ENCODE assay signal across 23 cellular contexts in genomic region chr6:167298166-167298565, GRCh38. TPM values are rescaled to one million over a fixed set of nuclear protein-coding genes. Genes with fewer than 3 reads are reported as not detected.
"Had no signal": no experiment of that assay in that cellular context is flagged by ENCODE, and none has a peak within 500 bp of the region (broad histone marks: within the 10 kb centered on the region; RNA-seq: fewer than 3 reads in every experiment).

No MANE protein-coding gene starts in this region.

- H3K27ac Mint-ChIP-seq: activated CD4-positive, alpha-beta T cell treated with anti-CD3 and anti-CD28 coated beads, Interleukin-2, amount 10 ng/mL, durations not matched to agents 24 days and 14 days; activated CD8-positive, alpha-beta T cell treated with anti-CD3 and anti-CD28 coated beads, Interleukin-2, amount 10 ng/mL, durations not matched to agents 7 days and 5 days; activated naive CD4-positive, alpha-beta T cell treated with anti-CD3 and anti-CD28 coated beads for 36 hours; activated T-cell treated with anti-CD3 and anti-CD28 coated beads, Interleukin-2, amount 50 U/mL, for 24 hours; naive thymus-derived CD8-positive, alpha-beta T cell; stimulated activated naive CD8-positive, alpha-beta T cell treated with anti-CD3 and anti-CD28 coated beads, Interleukin-15, amount 100 ng/mL, for 72 hours had no signal

- H3K27me3 ChIP-seq: breast epithelium, foreskin keratinocyte, hepatocyte, transverse colon, uterus had no signal

- H3K9me3 Mint-ChIP-seq: activated CD4-positive, alpha-beta T cell treated with anti-CD3 and anti-CD28 coated beads, Interleukin-2, amount 10 ng/mL, durations not matched to agents 24 days and 14 days; activated naive CD4-positive, alpha-beta T cell treated with anti-CD3 and anti-CD28 coated beads for 36 hours; activated T-cell treated with anti-CD3 and anti-CD28 coated beads, Interleukin-2, amount 50 U/mL, for 24 hours; naive thymus-derived CD8-positive, alpha-beta T cell; stimulated activated naive CD8-positive, alpha-beta T cell treated with anti-CD3 and anti-CD28 coated beads, Interleukin-15, amount 100 ng/mL, for 72 hours had no signal

- ATAC-seq: activated CD8-positive, alpha-beta T cell treated with anti-CD3 and anti-CD28 coated beads, Interleukin-2, amount 10 ng/mL, durations not matched to agents 7 days and 5 days; foreskin keratinocyte; naive thymus-derived CD8-positive, alpha-beta T cell; psoas muscle; right cardiac atrium; stimulated activated naive CD8-positive, alpha-beta T cell treated with anti-CD3 and anti-CD28 coated beads, Interleukin-15, amount 100 ng/mL, for 72 hours had no signal

- H3K79me2 ChIP-seq: hepatocyte had no signal

- H3K36me3 ChIP-seq: breast epithelium, suprapubic skin, transverse colon, uterus had no signal

- H3K4me2 ChIP-seq: hepatocyte had no signal

- H3K4me3 ChIP-seq: breast epithelium, coronary artery, hepatocyte, psoas muscle, suprapubic skin, transverse colon, uterus had no signal

- H3K27me3 Mint-ChIP-seq: activated CD4-positive, alpha-beta T cell treated with anti-CD3 and anti-CD28 coated beads, Interleukin-2, amount 10 ng/mL, durations not matched to agents 24 days and 14 days had no signal

- H3K9me3 ChIP-seq: breast epithelium, psoas muscle, suprapubic skin, transverse colon, uterus had no signal

- H3K27ac ChIP-seq: breast epithelium, coronary artery, foreskin keratinocyte, hepatocyte, psoas muscle, suprapubic skin, transverse colon, uterus had no signal

- H3K4me1 Mint-ChIP-seq: activated CD4-positive, alpha-beta T cell treated with anti-CD3 and anti-CD28 coated beads, Interleukin-2, amount 10 ng/mL, durations not matched to agents 24 days and 14 days; stimulated activated naive CD8-positive, alpha-beta T cell treated with anti-CD3 and anti-CD28 coated beads, Interleukin-15, amount 100 ng/mL, for 72 hours had no signal

- H3K4me3 Mint-ChIP-seq: activated CD4-positive, alpha-beta T cell treated with anti-CD3 and anti-CD28 coated beads, Interleukin-2, amount 10 ng/mL, durations not matched to agents 24 days and 14 days; activated CD8-positive, alpha-beta T cell treated with anti-CD3 and anti-CD28 coated beads, Interleukin-2, amount 10 ng/mL, durations not matched to agents 7 days and 5 days; activated naive CD4-positive, alpha-beta T cell treated with anti-CD3 and anti-CD28 coated beads for 36 hours; activated T-cell treated with anti-CD3 and anti-CD28 coated beads, Interleukin-2, amount 50 U/mL, for 24 hours; naive thymus-derived CD8-positive, alpha-beta T cell; stimulated activated naive CD8-positive, alpha-beta T cell treated with anti-CD3 and anti-CD28 coated beads, Interleukin-15, amount 100 ng/mL, for 72 hours had no signal

- H3K4me1 ChIP-seq: breast epithelium, foreskin keratinocyte, psoas muscle, suprapubic skin, transverse colon, uterus had no signal

- H2AFZ ChIP-seq: hepatocyte had no signal

- DNase-seq: activated CD4-positive, alpha-beta T cell treated with anti-CD3 and anti-CD28 coated beads, Interleukin-2, amount 10 ng/mL, durations not matched to agents 24 days and 14 days; activated CD8-positive, alpha-beta T cell treated with anti-CD3 and anti-CD28 coated beads, Interleukin-2, amount 10 ng/mL, durations not matched to agents 7 days and 5 days; activated naive CD4-positive, alpha-beta T cell treated with anti-CD3 and anti-CD28 coated beads for 36 hours; activated T-cell treated with anti-CD3 and anti-CD28 coated beads, Interleukin-2, amount 50 U/mL, for 24 hours; foreskin keratinocyte; naive thymus-derived CD8-positive, alpha-beta T cell; psoas muscle; right cardiac atrium; stimulated activated CD4-positive, alpha-beta T cell treated with anti-CD3 and anti-CD28 coated beads, Interleukin-2, amount 100 ng/mL, for 24 hours; stimulated activated naive CD8-positive, alpha-beta T cell treated with anti-CD3 and anti-CD28 coated beads, Interleukin-15, amount 100 ng/mL, for 72 hours; transverse colon; uterus had no signal

RNA-seq across cellular contexts. Expression of gene UNC93A, which starts 7.1 kb away (rescaled TPM):
- total RNA-seq: activated CD4-positive, alpha-beta T cell treated with anti-CD3 and anti-CD28 coated beads, Interleukin-2, amount 10 ng/mL, durations not matched to agents 24 days and 14 days; activated CD8-positive, alpha-beta T cell treated with anti-CD3 and anti-CD28 coated beads, Interleukin-2, amount 10 ng/mL, durations not matched to agents 7 days and 5 days; activated naive CD4-positive, alpha-beta T cell treated with anti-CD3 and anti-CD28 coated beads for 36 hours; astrocyte; breast epithelium; epithelial cell of proximal tubule; fibroblast of lung; foreskin keratinocyte; mesenteric fat pad; naive thymus-derived CD8-positive, alpha-beta T cell; osteocyte; psoas muscle; right cardiac atrium; skeletal muscle tissue; transverse colon had no signal
- polyA plus RNA-seq: fibroblast of lung; foreskin keratinocyte; naive thymus-derived CD8-positive, alpha-beta T cell; psoas muscle; right cardiac atrium had no signal

RNA-seq across cellular contexts. Expression of gene TTLL2, which starts 26.7 kb away (rescaled TPM):
- total RNA-seq: activated CD4-positive, alpha-beta T cell treated with anti-CD3 and anti-CD28 coated beads, Interleukin-2, amount 10 ng/mL, durations not matched to agents 24 days and 14 days; activated CD8-positive, alpha-beta T cell treated with anti-CD3 and anti-CD28 coated beads, Interleukin-2, amount 10 ng/mL, durations not matched to agents 7 days and 5 days; activated naive CD4-positive, alpha-beta T cell treated with anti-CD3 and anti-CD28 coated beads for 36 hours; astrocyte; breast epithelium; epithelial cell of proximal tubule; fibroblast of lung; foreskin keratinocyte; hepatocyte; liver; mesenteric fat pad; naive thymus-derived CD8-positive, alpha-beta T cell; osteocyte; psoas muscle; right cardiac atrium; skeletal muscle tissue; suprapubic skin; transverse colon; uterus had no signal
- polyA plus RNA-seq: fibroblast of lung; foreskin keratinocyte; naive thymus-derived CD8-positive, alpha-beta T cell; psoas muscle; right cardiac atrium had no signal
